ENCODE assay signal across 14 cellular contexts in genomic region chr16:89841275-89841674, GRCh38. TPM values are rescaled to one million over a fixed set of nuclear protein-coding genes. Genes with fewer than 3 reads are reported as not detected.
DNase-seq lines count a peak whose midpoint lies in the region; ATAC-seq and TF ChIP-seq lines count a peak whose summit lies in the region.
"Had no signal": no experiment of that assay in that cellular context is flagged by ENCODE, and none has a peak within 500 bp of the region (broad histone marks: within the 10 kb centered on the region; RNA-seq: fewer than 3 reads in every experiment).

No MANE protein-coding gene starts in this region.

- CTCF ChIA-PET in T-cell (lab: Charles Lee): interaction anchor here in 1 of 2 donors (0.5 to 0.6 kb wide), 2 partner anchors 51 to 57 kb away, joined by 3 to 4 read pairs; no protein-coding TSS in a partner anchor

- no peak for TF ChIP-seq CTCF in adrenal gland (IDR thresholded peaks at IDR 0.05)

- H3K27ac ChIP-seq in adrenal gland: no peak overlapping the region
- H3K27ac ChIP-seq: upper lobe of left lung had no signal

- no peak for TF ChIP-seq POLR2A in adrenal gland (IDR thresholded peaks at IDR 0.05)

- no peaks in the 10 kb centered on the region for H3K4me1 ChIP-seq in adrenal gland (replicated peaks in 1 of 2)

- H3K27ac Mint-ChIP-seq in T-cell: no peak overlapping the region
- peak overlapping the region; percentile 58 for H3K27ac Mint-ChIP-seq in activated T-helper 1 cell treated with anti-CD3 and anti-CD28 coated beads, Interleukin-12 subunit alpha, Interleukin-12 subunit beta, Interleukin-2, Interleukin-4 antibody, amounts not matched to agents 30 ng/mL and 10 ng/mL and 1 ng/mL, durations not matched to agents 14 hours and 24 hours and 36 hours
- H3K27ac Mint-ChIP-seq: dendritic cell treated with granulocyte-macrophage colony-stimulating factor and Interleukin-4, amounts not matched to agents 40 ng/mL and 50 ng/mL, for 4 days had no signal

- DNase-seq in NOMO-1 treated with DMSO at 0.1 percent for 48 hours (lab: John Stamatoyannopoulos, UW; ENCODE audit: unreplicated experiment) (peak; percentile 4), NOMO-1 (lab: John Stamatoyannopoulos, UW; ENCODE audit: unreplicated experiment in 2 of 2) (no peak), T-cell (peak in 33 of 34 experiments; percentile 33 to 78 (median 60)), adrenal gland (no peak), 8988T (no peak), NCI-H146 treated with DMSO at 0.1 percent for 48 hours (lab: John Stamatoyannopoulos, UW; ENCODE audit: unreplicated experiment) (no peak)
- DNase-seq in activated T-helper 1 cell treated with anti-CD3 and anti-CD28 coated beads, Interleukin-12 subunit alpha, Interleukin-12 subunit beta, Interleukin-2, Interleukin-4 antibody, amounts not matched to agents 30 ng/mL and 10 ng/mL and 1 ng/mL, durations not matched to agents 14 hours and 24 hours and 36 hours (ENCODE audit: low spot score): peak; percentile 27
- peak; percentile 49 to 71 for DNase-seq in stimulated activated CD8-positive, alpha-beta memory T cell treated with anti-CD3 and anti-CD28 coated beads, Interleukin-2, amount 100 ng/mL, for 48 hours (ENCODE audit: low read depth in 2 of 2)
- DNase-seq: DMS153; IMR-90; NCI-H2081; stimulated activated CD4-positive, alpha-beta T cell treated with anti-CD3 and anti-CD28 coated beads, Interleukin-4, amount 100 ng/mL, for 1 hour; upper lobe of left lung had no signal

- H3K4me3 Mint-ChIP-seq in T-cell: no peak overlapping the region
- no peak overlapping the region for H3K4me3 Mint-ChIP-seq in activated T-helper 1 cell treated with anti-CD3 and anti-CD28 coated beads, Interleukin-12 subunit alpha, Interleukin-12 subunit beta, Interleukin-2, Interleukin-4 antibody, amounts not matched to agents 30 ng/mL and 10 ng/mL and 1 ng/mL, durations not matched to agents 14 hours and 24 hours and 36 hours
- H3K4me3 Mint-ChIP-seq: dendritic cell treated with granulocyte-macrophage colony-stimulating factor and Interleukin-4, amounts not matched to agents 40 ng/mL and 50 ng/mL, for 4 days had no signal

- no peaks in the 10 kb centered on the region for H3K27me3 ChIP-seq in adrenal gland
- H3K27me3 ChIP-seq: upper lobe of left lung had no signal

- ATAC-seq in T-cell (replicated peaks in 1 of 4): peak; percentile 45 to 57 (median 49)

- H3K27me3 Mint-ChIP-seq in T-cell: no peaks in the 10 kb centered on the region
- peaks cover 3% of the 10 kb centered on the region for H3K27me3 Mint-ChIP-seq in activated T-helper 1 cell treated with anti-CD3 and anti-CD28 coated beads, Interleukin-12 subunit alpha, Interleukin-12 subunit beta, Interleukin-2, Interleukin-4 antibody, amounts not matched to agents 30 ng/mL and 10 ng/mL and 1 ng/mL, durations not matched to agents 14 hours and 24 hours and 36 hours (ENCODE audit: insufficient read depth)

- POLR2A ChIA-PET in T-cell (lab: Charles Lee): no interaction called here

- intact Hi-C loops in activated T-helper 1 cell treated with anti-CD3 and anti-CD28 coated beads, Interleukin-12 subunit alpha, Interleukin-12 subunit beta, Interleukin-2, Interleukin-4 antibody, amounts not matched to agents 30 ng/mL and 10 ng/mL and 1 ng/mL, durations not matched to agents 14 hours and 24 hours and 36 hours (cut with micrococcal nuclease): no loop called here
- intact Hi-C loops in adrenal gland (cut with DNase I): no loop called here

- no peaks in the 10 kb centered on the region for H3K36me3 Mint-ChIP-seq in T-cell
- no peaks in the 10 kb centered on the region for H3K36me3 Mint-ChIP-seq in activated T-helper 1 cell treated with anti-CD3 and anti-CD28 coated beads, Interleukin-12 subunit alpha, Interleukin-12 subunit beta, Interleukin-2, Interleukin-4 antibody, amounts not matched to agents 30 ng/mL and 10 ng/mL and 1 ng/mL, durations not matched to agents 14 hours and 24 hours and 36 hours (ENCODE audit: low read depth)

- H3K9me3 Mint-ChIP-seq in T-cell: no peaks in the 10 kb centered on the region
- H3K9me3 Mint-ChIP-seq in activated T-helper 1 cell treated with anti-CD3 and anti-CD28 coated beads, Interleukin-12 subunit alpha, Interleukin-12 subunit beta, Interleukin-2, Interleukin-4 antibody, amounts not matched to agents 30 ng/mL and 10 ng/mL and 1 ng/mL, durations not matched to agents 14 hours and 24 hours and 36 hours: no peaks in the 10 kb centered on the region
- H3K9me3 Mint-ChIP-seq: dendritic cell treated with granulocyte-macrophage colony-stimulating factor and Interleukin-4, amounts not matched to agents 40 ng/mL and 50 ng/mL, for 4 days had no signal

- H3K4me3 ChIP-seq in adrenal gland: no peak overlapping the region
- H3K4me3 ChIP-seq: upper lobe of left lung had no signal

- H3K9me3 ChIP-seq in adrenal gland (replicated peaks in 1 of 3): no peaks in the 10 kb centered on the region
- H3K9me3 ChIP-seq: upper lobe of left lung had no signal

- no peaks in the 10 kb centered on the region for H3K36me3 ChIP-seq in adrenal gland (replicated peaks in 1 of 2)
- H3K36me3 ChIP-seq: upper lobe of left lung had no signal

- H3K4me1 Mint-ChIP-seq in T-cell: peaks cover 25 to 42% (median 31%) of the 10 kb centered on the region in 3 donors
- H3K4me1 Mint-ChIP-seq in activated T-helper 1 cell treated with anti-CD3 and anti-CD28 coated beads, Interleukin-12 subunit alpha, Interleukin-12 subunit beta, Interleukin-2, Interleukin-4 antibody, amounts not matched to agents 30 ng/mL and 10 ng/mL and 1 ng/mL, durations not matched to agents 14 hours and 24 hours and 36 hours (ENCODE audit: low read depth): peaks cover 10% of the 10 kb centered on the region

- 73 to 84% (median 79%) methylated on average over 4 to 10 of the region's 10 CpGs for WGBS in adrenal gland, 4 donors

RNA-seq across cellular contexts. Expression of gene SPIRE2, which starts 13.0 kb away (rescaled TPM):
- 1 to 10 TPM in 1 of 5 donors, under 1 TPM in 3, not detected in 1; 0.23 to 1.1 (median 0.56) TPM for total RNA-seq in T-cell
- 1.5 and 2.7 TPM in 2 replicates for total RNA-seq in activated T-helper 1 cell treated with anti-CD3 and anti-CD28 coated beads, Interleukin-12 subunit alpha, Interleukin-12 subunit beta, Interleukin-2, Interleukin-4 antibody, amounts not matched to agents 30 ng/mL and 10 ng/mL and 1 ng/mL, durations not matched to agents 14 hours and 24 hours and 36 hours
- 10 to 100 TPM in 1 of 8 donors, 1 to 10 TPM in 7; 2.8 to 14.4 (median 4.4) TPM for total RNA-seq in adrenal gland
- 10 to 100 TPM in 1 of 3 donors, 1 to 10 TPM in 2; 2.8 to 14.2 (median 7.8) TPM for polyA plus RNA-seq in adrenal gland

RNA-seq across cellular contexts. Expression of gene FANCA, which starts 24.8 kb away (rescaled TPM):
- 1 to 10 TPM; 7.1 to 8.3 (median 7.8) TPM for total RNA-seq in T-cell
- total RNA-seq in activated T-helper 1 cell treated with anti-CD3 and anti-CD28 coated beads, Interleukin-12 subunit alpha, Interleukin-12 subunit beta, Interleukin-2, Interleukin-4 antibody, amounts not matched to agents 30 ng/mL and 10 ng/mL and 1 ng/mL, durations not matched to agents 14 hours and 24 hours and 36 hours: 210 and 221 TPM in 2 replicates
- 1 to 10 TPM; 1.6 to 9.7 (median 3.1) TPM for total RNA-seq in adrenal gland
- polyA plus RNA-seq in adrenal gland: 1 to 10 TPM; 2.3 to 7.8 (median 4.7) TPM

RNA-seq across cellular contexts. Expression of gene TCF25, which starts 32.1 kb away (rescaled TPM):
- total RNA-seq in T-cell: 100 to 1,000 TPM; 289 to 400 (median 322) TPM
- total RNA-seq in activated T-helper 1 cell treated with anti-CD3 and anti-CD28 coated beads, Interleukin-12 subunit alpha, Interleukin-12 subunit beta, Interleukin-2, Interleukin-4 antibody, amounts not matched to agents 30 ng/mL and 10 ng/mL and 1 ng/mL, durations not matched to agents 14 hours and 24 hours and 36 hours: 189 and 201 TPM in 2 replicates
- total RNA-seq in adrenal gland: 100 to 1,000 TPM; 177 to 237 (median 207) TPM
- polyA plus RNA-seq in adrenal gland: 100 to 1,000 TPM; 215 to 438 (median 253) TPM

Comparison
In these comparisons a context has a peak if more than half of its experiments do, and no peak if none do; other contexts are left out.
1. DNase-seq: peak in NOMO-1 treated with DMSO at 0.1 percent for 48 hours (single experiment), T-cell (33 of 34), activated T-helper 1 cell treated with anti-CD3 and anti-CD28 coated beads, Interleukin-12 subunit alpha, Interleukin-12 subunit beta, Interleukin-2, Interleukin-4 antibody, amounts not matched to agents 30 ng/mL and 10 ng/mL and 1 ng/mL, durations not matched to agents 14 hours and 24 hours and 36 hours (single experiment) and stimulated activated CD8-positive, alpha-beta memory T cell treated with anti-CD3 and anti-CD28 coated beads, Interleukin-2, amount 100 ng/mL, for 48 hours (2 of 2); none in NOMO-1 (0 of 2), adrenal gland (0 of 7), 8988T (single experiment) and NCI-H146 treated with DMSO at 0.1 percent for 48 hours (single experiment).
2. RNA of gene FANCA, which starts 24.8 kb away (total RNA-seq): 210 to 221 TPM in activated T-helper 1 cell treated with anti-CD3 and anti-CD28 coated beads, Interleukin-12 subunit alpha, Interleukin-12 subunit beta, Interleukin-2, Interleukin-4 antibody, amounts not matched to agents 30 ng/mL and 10 ng/mL and 1 ng/mL, durations not matched to agents 14 hours and 24 hours and 36 hours; 7.1 to 8.3 TPM in T-cell and 1.6 to 9.7 TPM in adrenal gland; every median in the first group is over 10 times any median in the second.